In genomic region chr3:8482960-8483665, GRCh38 we compare ENCODE assay signal across 8 cellular contexts. TPM values are rescaled to one million over a fixed set of nuclear protein-coding genes. Genes with fewer than 3 reads are reported as not detected.
DNase-seq lines count a peak whose midpoint lies in the region; ATAC-seq lines count a peak whose summit lies in the region.

No MANE protein-coding gene starts in this region.

- DNase-seq in AG08396 (ENCODE audit: low spot score) (peak; percentile 91), RPMI7951 (ENCODE audit: low read depth) (peak; percentile 98), fibroblast of the conjunctiva (ENCODE audit: low read depth) (peak; percentile 84), non-pigmented ciliary epithelial cell (ENCODE audit: low read depth) (peak; percentile 92)
- DNase-seq in activated CD4-positive, alpha-beta T cell treated with anti-CD3 and anti-CD28 coated beads, Interleukin-2, amount 50 U/mL, for 4 hours = no peak
- no peak for DNase-seq in activated effector memory CD4-positive, alpha-beta T cell treated with Interleukin-2 at 50 U/mL for 16 hours
- DNase-seq in activated naive CD4-positive, alpha-beta T cell (lab: John Stamatoyannopoulos, UW) = no peak

- no peak for ATAC-seq in GM18907 (IDR thresholded peaks at IDR 0.05; ENCODE audit: unreplicated experiment)

RNA-seq across cellular contexts. Expression of gene LMCD1, which starts 18.5 kb away (rescaled TPM):
- 31.8 and 40.6 TPM in 2 replicates for total RNA-seq in RPMI7951 (2014; rRNA removed; shearing (Covaris generic))

Comparison
In these comparisons a context has a peak if more than half of its experiments do, and no peak if none do; other contexts are left out.
1. DNase-seq: peak in AG08396 (single experiment), RPMI7951 (single experiment), fibroblast of the conjunctiva (single experiment) and non-pigmented ciliary epithelial cell (single experiment); none in activated CD4-positive, alpha-beta T cell treated with anti-CD3 and anti-CD28 coated beads, Interleukin-2, amount 50 U/mL, for 4 hours (0 of 2), activated effector memory CD4-positive, alpha-beta T cell treated with Interleukin-2 at 50 U/mL for 16 hours (single experiment) and activated naive CD4-positive, alpha-beta T cell (0 of 4).